18 cellular contexts compared by ENCODE assay signal in genomic region chr4:8528713-8529112, GRCh38. TPM values are rescaled to one million over a fixed set of nuclear protein-coding genes. Genes with fewer than 3 reads are reported as not detected.
DNase-seq lines count a peak whose midpoint lies in the region; ATAC-seq and TF ChIP-seq lines count a peak whose summit lies in the region.
"Had no signal": no experiment of that assay in that cellular context is flagged by ENCODE, and none has a peak within 500 bp of the region (broad histone marks: within the 10 kb centered on the region; RNA-seq: fewer than 3 reads in every experiment).

No MANE protein-coding gene starts in this region.

- H3K4me3 ChIP-seq in ACC112 (ENCODE audit: low read depth, low read length) (no peak overlapping the region), HFF-Myc (replicated peaks; ENCODE audit: low read depth, low read length) (no peak overlapping the region)
- H3K4me3 ChIP-seq: gastrocnemius medialis, thyroid gland had no signal

- ATAC-seq in HG03135 (IDR thresholded peaks at IDR 0.05; ENCODE audit: unreplicated experiment) (no peak), HG02759 (IDR thresholded peaks at IDR 0.05; ENCODE audit: unreplicated experiment) (no peak), T-cell (replicated peaks in 1 of 4) (no peak), natural killer cell (no peak)
- ATAC-seq: activated T-cell treated with anti-CD3 and anti-CD28 coated beads, Interleukin-2, amount 50 U/mL, for 4 hours; gastrocnemius medialis had no signal

- CTCF ChIA-PET in T-cell (lab: Charles Lee), result no interaction called here

- no peaks in the 10 kb centered on the region for H3K9me3 Mint-ChIP-seq in T-cell
- H3K9me3 Mint-ChIP-seq in natural killer cell, result no peaks in the 10 kb centered on the region

- H3K79me2 ChIP-seq in ACC112 (ENCODE audit: control insufficient read depth, insufficient read depth, low read length, unreplicated experiment), result no peaks in the 10 kb centered on the region
- H3K79me2 ChIP-seq: parathyroid adenoma had no signal

- no peaks in the 10 kb centered on the region for H3K4me1 Mint-ChIP-seq in T-cell
- no peaks in the 10 kb centered on the region for H3K4me1 Mint-ChIP-seq in natural killer cell

- no peak for TF ChIP-seq CTCF in HFF-Myc (IDR thresholded peaks at IDR 0.05; ENCODE audit: low read depth, low read length, missing control alignments)
- TF ChIP-seq CTCF in natural killer cell (IDR thresholded peaks at IDR 0.05), result no peak

- H3K27me3 ChIP-seq in ACC112 (ENCODE audit: insufficient read depth, low read length), result no peaks in the 10 kb centered on the region
- H3K27me3 ChIP-seq: thyroid gland had no signal

- H3K4me3 Mint-ChIP-seq in T-cell (no peak overlapping the region), natural killer cell (no peak overlapping the region)
- H3K4me3 Mint-ChIP-seq: activated T-cell treated with anti-CD3 and anti-CD28 coated beads, Interleukin-2, amount 50 U/mL, for 4 hours; T-helper 1 cell treated with Interleukin-12 subunit alpha and Interleukin-12 subunit beta and Interleukin-4 antibody, amounts not matched to agents 30 μg/mL and 1 μg/mL, for 36 hours had no signal

- peak overlapping the region; percentile 34; the same call in 1 of the 2 replicates for H3K27ac ChIP-seq in ACC112 (ENCODE audit: low read depth, low read length)
- H3K27ac ChIP-seq: gastrocnemius medialis, parathyroid adenoma, thyroid gland had no signal

- H3K36me3 ChIP-seq in ACC112 (ENCODE audit: insufficient read depth, low read length), result no peaks in the 10 kb centered on the region
- H3K36me3 ChIP-seq: gastrocnemius medialis, thyroid gland had no signal

- H3K27me3 Mint-ChIP-seq in T-cell (peaks cover 4 to 5% of the 10 kb centered on the region in 2 donors), natural killer cell (ENCODE audit: low read depth in 2 of 2) (peaks cover 2 to 9% of the 10 kb centered on the region in 2 donors)

- POLR2A ChIA-PET in T-cell (lab: Charles Lee), result no interaction called here

- DNase-seq in HFF-Myc (ENCODE audit: extremely low read depth, low read depth) (peak; percentile 15), amniotic epithelial cell (ENCODE audit: low read depth) (peak; percentile 90), iris pigment epithelial cell (ENCODE audit: low read depth) (peak; percentile 87), T-cell (no peak), natural killer cell (no peak)
- DNase-seq: activated CD4-positive, alpha-beta T cell treated with anti-CD3 and anti-CD28 coated beads for 48 hours; activated T-cell treated with anti-CD3 and anti-CD28 coated beads, Interleukin-2, amount 50 U/mL, for 4 hours; amygdala; Calu3; gastrocnemius medialis; NCI-H1417 treated with DMSO at 0.1 percent for 48 hours; NCI-H510A; thyroid gland had no signal

- no peak overlapping the region for H2AFZ ChIP-seq in ACC112 (ENCODE audit: low read length, unreplicated experiment)
- H2AFZ ChIP-seq: parathyroid adenoma had no signal

- H3K4me1 ChIP-seq in ACC112 (ENCODE audit: control insufficient read depth, insufficient read depth, low read length, unreplicated experiment), result peaks cover 16% of the 10 kb centered on the region
- H3K4me1 ChIP-seq: gastrocnemius medialis had no signal

- H3K27ac Mint-ChIP-seq in T-cell (no peak overlapping the region), natural killer cell (no peak overlapping the region)
- H3K27ac Mint-ChIP-seq: T-helper 1 cell treated with Interleukin-12 subunit alpha and Interleukin-12 subunit beta and Interleukin-4 antibody, amounts not matched to agents 30 μg/mL and 1 μg/mL, for 36 hours had no signal

- H3K36me3 Mint-ChIP-seq in T-cell, result no peaks in the 10 kb centered on the region
- H3K36me3 Mint-ChIP-seq in natural killer cell, result no peaks in the 10 kb centered on the region

- intact Hi-C loops in natural killer cell (cut with micrococcal nuclease), result no loop called here

RNA-seq across cellular contexts. Expression of gene GPR78, which starts 51.5 kb away (rescaled TPM):
- total RNA-seq in T-cell, result not detected
- not detected for total RNA-seq in natural killer cell
- total RNA-seq: activated T-cell treated with anti-CD3 and anti-CD28 coated beads, Interleukin-2, amount 50 U/mL, for 4 hours; Calu3; gastrocnemius medialis; thyroid gland had no signal

Comparison
In these comparisons a context has a peak if more than half of its experiments do, and no peak if none do; other contexts are left out.
1. DNase-seq: peak in HFF-Myc (single experiment), amniotic epithelial cell (single experiment) and iris pigment epithelial cell (single experiment); none in T-cell (0 of 34) and natural killer cell (single experiment).